ENCODE assay signal across 28 cellular contexts in the genomic region with DNA sequence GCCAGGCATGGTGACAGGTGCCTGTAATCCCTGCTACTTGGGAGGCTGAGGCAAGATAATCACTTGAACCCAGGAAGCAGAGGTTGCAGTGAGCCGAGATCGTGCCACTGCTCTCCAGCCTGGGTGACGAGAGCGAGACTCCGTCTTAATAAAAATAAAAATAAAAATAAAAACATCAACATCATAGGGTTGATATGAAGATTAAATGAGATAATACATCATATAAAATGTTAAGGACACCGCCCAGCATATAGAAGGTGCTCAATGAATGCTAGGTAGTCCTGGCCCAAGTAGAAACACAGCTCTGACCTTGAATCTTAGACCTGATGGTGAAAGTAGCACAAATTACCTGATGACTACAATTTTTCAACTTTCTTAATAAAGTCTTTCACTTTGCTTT.
"Had no signal": no experiment of that assay in that cellular context is flagged by ENCODE, and none has a peak within 500 bp of the region (broad histone marks: within the 10 kb centered on the region; RNA-seq: fewer than 3 reads in every experiment).

No MANE protein-coding gene starts in this region.

- H3K4me3 ChIP-seq: adrenal gland, ascending aorta, body of pancreas, breast epithelium, cardiac muscle cell had no signal

- H3K9me3 ChIP-seq: adrenal gland, ascending aorta, body of pancreas, breast epithelium had no signal

- H3K36me3 ChIP-seq: adrenal gland, ascending aorta, brain microvascular endothelial cell, breast epithelium, cardiac muscle cell had no signal

- H3K4me1 ChIP-seq: adrenal gland, ascending aorta, body of pancreas, breast epithelium had no signal

- H3K27ac ChIP-seq: adrenal gland, ascending aorta, body of pancreas, brain microvascular endothelial cell, breast epithelium, cardiac muscle cell had no signal

- H3K27me3 ChIP-seq: ascending aorta, body of pancreas had no signal

- DNase-seq: activated effector memory CD4-positive, alpha-beta T cell treated with Interleukin-2 at 50 U/mL for 16 hours; activated gamma-delta T cell; activated gamma-delta T cell treated with Interleukin-2 at 50 U/mL for 16 hours; activated naive CD4-positive, alpha-beta T cell; activated naive CD4-positive, alpha-beta T cell treated with anti-CD3 and anti-CD28 coated beads for 36 hours; activated naive CD4-positive, alpha-beta T cell treated with anti-CD3 and anti-CD28 coated beads, Interleukin-2, amount 10 ng/mL, durations not matched to agents 7 days and 5 days; activated naive CD4-positive, alpha-beta T cell treated with anti-CD3 and anti-CD28 coated beads, Interleukin-2, amount 50 U/mL, for 16 hours; activated naive CD4-positive, alpha-beta T cell treated with Interleukin-2 at 50 U/mL for 16 hours; activated naive CD8-positive, alpha-beta T cell treated with anti-CD3 and anti-CD28 coated beads for 36 hours; activated naive CD8-positive, alpha-beta T cell treated with anti-CD3 and anti-CD28 coated beads, Interleukin-2, amount 10 ng/mL, durations not matched to agents 7 days and 5 days; activated naive CD8-positive, alpha-beta T cell treated with anti-CD3 and anti-CD28 coated beads, Interleukin-2, amount 50 U/mL, for 24 hours; activated T-cell treated with anti-CD3 and anti-CD28 coated beads, Interleukin-2, amount 50 U/mL, for 1 hour; activated T-cell treated with anti-CD3 and anti-CD28 coated beads, Interleukin-2, amount 50 U/mL, for 24 hours; activated T-cell treated with anti-CD3 and anti-CD28 coated beads, Interleukin-2, amount 50 U/mL, for 4 hours; activated T-cell treated with anti-CD3 and anti-CD28 coated beads, Interleukin-2, amount 50 U/mL, for 48 hours; activated T-cell treated with anti-CD3 and anti-CD28 coated beads, Interleukin-2, amount 50 U/mL, for 72 hours; amniotic stem cell; amygdala; anterior cingulate cortex; body of pancreas; brain microvascular endothelial cell; caudate nucleus; central memory CD4-positive, alpha-beta T cell; cerebellar nuclear complex had no signal
